ENCODE assay signal across 18 cellular contexts in the genomic region with DNA sequence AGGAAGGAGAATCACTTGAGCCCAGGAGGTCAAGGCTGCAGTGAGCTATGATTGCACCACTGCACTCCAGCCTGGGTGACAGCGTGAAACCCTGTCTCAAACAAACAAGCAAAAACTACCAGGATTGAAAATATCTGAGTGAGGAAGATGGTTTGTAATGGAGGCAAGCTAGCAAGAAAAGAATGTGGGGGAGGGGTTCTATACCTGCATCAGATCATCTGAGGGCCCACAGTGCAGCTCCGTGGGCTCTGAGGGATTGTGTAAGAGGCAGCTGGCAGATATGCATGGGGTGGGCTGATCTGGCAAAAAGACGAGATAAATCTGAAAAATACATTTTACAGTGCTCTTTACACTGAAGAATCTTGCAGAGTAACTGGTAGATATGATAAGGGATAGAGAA. TPM values are rescaled to one million over a fixed set of nuclear protein-coding genes. Genes with fewer than 3 reads are reported as not detected.
DNase-seq lines count a peak whose midpoint lies in the region; ATAC-seq and TF ChIP-seq lines count a peak whose summit lies in the region.
"Had no signal": no experiment of that assay in that cellular context is flagged by ENCODE, and none has a peak within 500 bp of the region (broad histone marks: within the 10 kb centered on the region; RNA-seq: fewer than 3 reads in every experiment).

No MANE protein-coding gene starts in this region.

- H3K4me1 ChIP-seq in BLaER1 treated with 17β-estradiol and CSF1 and Interleukin-3, amounts not matched to agents 10 nM and 100 nM, result peaks cover 62 to 96% (median 90%) of the 10 kb centered on the region in 10 experiments
- H3K4me1 ChIP-seq in DND-41 (ENCODE audit: insufficient read depth, low read length) (peaks cover 86% of the 10 kb centered on the region), tibial nerve (peaks cover 0 to 45% (median 4%) of the 10 kb centered on the region in 4 donors)

- peaks cover 0 to 2% of the 10 kb centered on the region in 2 donors for H3K9me3 Mint-ChIP-seq in effector memory CD8-positive, alpha-beta T cell

- 50 to 62% methylated on average over 3 of the region's 3 CpGs for WGBS in tibial nerve, 2 donors

- H3K4me1 Mint-ChIP-seq in T-helper 17 cell, result peaks cover 66% of the 10 kb centered on the region
- H3K4me1 Mint-ChIP-seq in effector memory CD8-positive, alpha-beta T cell (ENCODE audit: low read depth in 2 of 2), result peaks cover 61 to 75% of the 10 kb centered on the region in 2 donors

- H3K4me3 Mint-ChIP-seq in T-helper 17 cell, result peak overlapping the region; percentile 76
- peak overlapping the region; percentile 72 to 79 for H3K4me3 Mint-ChIP-seq in effector memory CD8-positive, alpha-beta T cell
- H3K4me3 Mint-ChIP-seq: brain had no signal

- H2AFZ ChIP-seq in DND-41 (ENCODE audit: low read depth, low read length), result no peak overlapping the region

- peak overlapping the region; percentile 98 for H3K27ac Mint-ChIP-seq in T-helper 17 cell
- peak overlapping the region; percentile 93 to 97 for H3K27ac Mint-ChIP-seq in effector memory CD8-positive, alpha-beta T cell

- H3K9me3 ChIP-seq in BLaER1 treated with 17β-estradiol and CSF1 and Interleukin-3, amounts not matched to agents 10 nM and 100 nM (replicated peaks in 1 of 11), result peaks cover 4 to 16% (median 10%) of the 10 kb centered on the region in 11 experiments; a peak in 17 of 22 replicates
- H3K9me3 ChIP-seq in DND-41 (ENCODE audit: insufficient read depth, low read length, severe bottlenecking), result no peaks in the 10 kb centered on the region
- peaks cover 2% of the 10 kb centered on the region for H3K9me3 ChIP-seq in T-helper 17 cell (ENCODE audit: control insufficient read depth, low read length, poor library complexity, severe bottlenecking)
- peaks cover 0 to 8% (median 0%) of the 10 kb centered on the region in 4 donors for H3K9me3 ChIP-seq in tibial nerve

- H3K4me3 ChIP-seq in BLaER1 treated with 17β-estradiol and CSF1 and Interleukin-3, amounts not matched to agents 10 nM and 100 nM, result peak overlapping the region in 1 of 10 experiments; percentile 7; a peak in 1 of 20 replicates
- H3K4me3 ChIP-seq in DND-41 (ENCODE audit: low read depth in 1 of 2, low read length in 2 of 2) (no peak overlapping the region), tibial nerve (no peak overlapping the region)
- H3K4me3 ChIP-seq: dorsolateral prefrontal cortex, stomach had no signal

- H3K4me2 ChIP-seq in BLaER1 treated with 17β-estradiol and CSF1 and Interleukin-3, amounts not matched to agents 10 nM and 100 nM, result peak overlapping the region; percentile 77 to 98 (median 92)
- peak overlapping the region; percentile 9; the same call in 1 of the 2 replicates for H3K4me2 ChIP-seq in DND-41 (ENCODE audit: insufficient read depth, low read length)

- H3K9ac ChIP-seq in BLaER1 treated with 17β-estradiol and CSF1 and Interleukin-3, amounts not matched to agents 10 nM and 100 nM, result peak overlapping the region in 9 of 11 experiments; percentile 38 to 83 (median 78); a peak in 18 of 22 replicates
- peak overlapping the region; percentile 44; the same call in 1 of the 2 replicates for H3K9ac ChIP-seq in DND-41 (ENCODE audit: low read depth, low read length)

- peak; percentile 35 for DNase-seq in DND-41
- DNase-seq in T-helper 17 cell, result no peak
- no peak for DNase-seq in effector memory CD8-positive, alpha-beta T cell
- DNase-seq in DMS 273 (lab: John Stamatoyannopoulos, UW; ENCODE audit: unreplicated experiment), result no peak
- no peak for DNase-seq in dermis blood vessel endothelial cell
- DNase-seq in tibial nerve (ENCODE audit: low spot score in 2 of 2), result no peak
- DNase-seq: dorsolateral prefrontal cortex, hippocampal formation, KBM-7, NCI-H1694, NCI-H446 treated with DMSO at 0.1 percent for 48 hours, small intestine, stomach had no signal

- TF ChIP-seq POLR2A in tibial nerve (IDR thresholded peaks at IDR 0.05), result no peak

- ATAC-seq in DND-41 (ENCODE audit: insufficient read depth, low read depth) (no peak), T-helper 17 cell (no peak), GM21619 (IDR thresholded peaks at IDR 0.05; ENCODE audit: unreplicated experiment) (no peak)
- no peak for ATAC-seq in effector memory CD8-positive, alpha-beta T cell (replicated peaks)

- H4K20me1 ChIP-seq in BLaER1 treated with 17β-estradiol and CSF1 and Interleukin-3, amounts not matched to agents 10 nM and 100 nM, result no peaks in the 10 kb centered on the region
- no peaks in the 10 kb centered on the region for H4K20me1 ChIP-seq in DND-41 (ENCODE audit: insufficient read depth, low read length)

- no peaks in the 10 kb centered on the region for H3K27me3 ChIP-seq in BLaER1 treated with 17β-estradiol and CSF1 and Interleukin-3, amounts not matched to agents 10 nM and 100 nM
- no peaks in the 10 kb centered on the region for H3K27me3 ChIP-seq in DND-41 (ENCODE audit: insufficient read depth, low read length, poor library complexity)
- H3K27me3 ChIP-seq in tibial nerve, result no peaks in the 10 kb centered on the region
- H3K27me3 ChIP-seq: stomach had no signal

- peaks cover 34% of the 10 kb centered on the region for H3K79me2 ChIP-seq in DND-41 (ENCODE audit: insufficient read depth, low read length)

- no peaks in the 10 kb centered on the region for H3K36me3 Mint-ChIP-seq in T-helper 17 cell (ENCODE audit: low read depth)
- peaks cover 9% of the 10 kb centered on the region for H3K36me3 Mint-ChIP-seq in effector memory CD8-positive, alpha-beta T cell (ENCODE audit: insufficient read depth)
- H3K36me3 Mint-ChIP-seq: brain had no signal

- no peak for TF ChIP-seq EP300 in tibial nerve (IDR thresholded peaks at IDR 0.05)

- H3K36me3 ChIP-seq in BLaER1 treated with 17β-estradiol and CSF1 and Interleukin-3, amounts not matched to agents 10 nM and 100 nM, result no peaks in the 10 kb centered on the region; a peak in 1 of 22 replicates
- no peaks in the 10 kb centered on the region for H3K36me3 ChIP-seq in DND-41 (ENCODE audit: insufficient read depth, low read length)
- H3K36me3 ChIP-seq in tibial nerve, result no peaks in the 10 kb centered on the region
- H3K36me3 ChIP-seq: stomach had no signal

- peak overlapping the region in 10 of 11 experiments; percentile 37 to 95 (median 90); a peak in 21 of 22 replicates for H3K27ac ChIP-seq in BLaER1 treated with 17β-estradiol and CSF1 and Interleukin-3, amounts not matched to agents 10 nM and 100 nM
- H3K27ac ChIP-seq in DND-41 (ENCODE audit: low read length) (peak overlapping the region; percentile 89), tibial nerve (peak overlapping the region in 1 of 4 donors; percentile 69)
- H3K27ac ChIP-seq: dorsolateral prefrontal cortex, VCaP had no signal

- H3K27me3 Mint-ChIP-seq in T-helper 17 cell, result no peaks in the 10 kb centered on the region
- H3K27me3 Mint-ChIP-seq in effector memory CD8-positive, alpha-beta T cell, result no peaks in the 10 kb centered on the region
- H3K27me3 Mint-ChIP-seq: brain had no signal

- TF ChIP-seq CTCF in DND-41 (IDR thresholded peaks at IDR 0.05; ENCODE audit: borderline replicate concordance, extremely low read depth, low read length, poor library complexity, severe bottlenecking) (peak; percentile 15), tibial nerve (IDR thresholded peaks at IDR 0.05) (no peak)

RNA-seq across cellular contexts. Expression of a gene that starts 28.9 kb away (rescaled TPM):
- total RNA-seq in T-helper 17 cell (not detected), dermis blood vessel endothelial cell (not detected in 2 replicates), tibial nerve (not detected)
- total RNA-seq: osteocyte, stomach had no signal
